In genomic region chr3:137768021-137768360, GRCh38 we compare ENCODE assay signal across 12 cellular contexts. TPM values are rescaled to one million over a fixed set of nuclear protein-coding genes. Genes with fewer than 3 reads are reported as not detected.
DNase-seq lines count a peak whose midpoint lies in the region; ATAC-seq and TF ChIP-seq lines count a peak whose summit lies in the region.
"Had no signal": no experiment of that assay in that cellular context is flagged by ENCODE, and none has a peak within 500 bp of the region (broad histone marks: within the 10 kb centered on the region; RNA-seq: fewer than 3 reads in every experiment).

No MANE protein-coding gene starts in this region.

- H3K4me3 ChIP-seq in RWPE2 (ENCODE audit: severe bottlenecking) (peak overlapping the region; percentile 5), prostate gland (peak overlapping the region; percentile 10 to 19)

- no peak overlapping the region for H3K27ac Mint-ChIP-seq in CD14-positive monocyte
- H3K27ac Mint-ChIP-seq in glutamatergic neuron (ENCODE audit: unreplicated experiment) = no peak overlapping the region

- H3K4me3 Mint-ChIP-seq in CD14-positive monocyte (peak overlapping the region; percentile 41 to 86), glutamatergic neuron (ENCODE audit: unreplicated experiment) (peak overlapping the region; percentile 57)

- H3K9me3 ChIP-seq in RWPE2 (ENCODE audit: severe bottlenecking) (no peaks in the 10 kb centered on the region), prostate gland (no peaks in the 10 kb centered on the region)

- no peak for TF ChIP-seq CTCF in CD14-positive monocyte (IDR thresholded peaks at IDR 0.05)
- TF ChIP-seq CTCF in RWPE2 (IDR thresholded peaks at IDR 0.05; ENCODE audit: poor library complexity, severe bottlenecking) = no peak
- TF ChIP-seq CTCF in glutamatergic neuron (IDR thresholded peaks at IDR 0.05; ENCODE audit: partially characterized antibody, unreplicated experiment) = no peak
- no peak for TF ChIP-seq CTCF in prostate gland (IDR thresholded peaks at IDR 0.05)

- H3K4me1 ChIP-seq in RWPE2 (ENCODE audit: insufficient read depth, poor library complexity, severe bottlenecking) = no peaks in the 10 kb centered on the region
- peaks cover 6% of the 10 kb centered on the region for H3K4me1 ChIP-seq in prostate gland (replicated peaks)

- peaks cover 0 to 32% (median 19%) of the 10 kb centered on the region in 7 donors for H3K9me3 Mint-ChIP-seq in CD14-positive monocyte
- peaks cover 14% of the 10 kb centered on the region for H3K9me3 Mint-ChIP-seq in glutamatergic neuron (ENCODE audit: unreplicated experiment)

- no peak for TF ChIP-seq POLR2A in prostate gland (IDR thresholded peaks at IDR 0.05)

- DNase-seq in CD14-positive monocyte (ENCODE audit: low spot score) (no peak), RWPE2 (ENCODE audit: low spot score) (no peak), glutamatergic neuron (no peak), prostate gland (ENCODE audit: low spot score) (no peak), kidney tubule cell (ENCODE audit: low spot score) (no peak)
- DNase-seq: NCI-H2081, SHP77, substantia nigra had no signal

- H3K27me3 Mint-ChIP-seq in CD14-positive monocyte (ENCODE audit: low read depth in 3 of 3) (peaks cover 98 to 100% (median 99%) of the 10 kb centered on the region in 3 donors), glutamatergic neuron (ENCODE audit: unreplicated experiment) (peaks cover 45% of the 10 kb centered on the region)

- H3K27me3 ChIP-seq in RWPE2 (ENCODE audit: insufficient read depth, poor library complexity, severe bottlenecking) (peaks cover 100% of the 10 kb centered on the region), prostate gland (replicated peaks; ENCODE audit: insufficient read depth) (peaks cover 65% of the 10 kb centered on the region)

- H3K36me3 Mint-ChIP-seq in CD14-positive monocyte (peaks cover 0 to 5% of the 10 kb centered on the region in 2 donors), glutamatergic neuron (ENCODE audit: unreplicated experiment) (peaks cover 4% of the 10 kb centered on the region)

- H3K4me1 Mint-ChIP-seq in CD14-positive monocyte (peaks cover 17% of the 10 kb centered on the region), glutamatergic neuron (ENCODE audit: low read depth, unreplicated experiment) (peaks cover 14% of the 10 kb centered on the region)

- no peak overlapping the region for H3K27ac ChIP-seq in RWPE2 (ENCODE audit: poor library complexity, severe bottlenecking)
- H3K27ac ChIP-seq in prostate gland = no peak overlapping the region

- WGBS in prostate gland = 2% methylated on average over 17 of the region's 17 CpGs

- H3K36me3 ChIP-seq in RWPE2 (ENCODE audit: low read depth) (no peaks in the 10 kb centered on the region), prostate gland (no peaks in the 10 kb centered on the region)

- ATAC-seq in RWPE2 (ENCODE audit: low read depth) (peak; percentile 32; the same call in 1 of the 3 replicates), HG02970 (IDR thresholded peaks at IDR 0.05; ENCODE audit: low FRiP score, unreplicated experiment) (no peak), GM21723 (IDR thresholded peaks at IDR 0.05; ENCODE audit: unreplicated experiment) (no peak), GM19463 (IDR thresholded peaks at IDR 0.05; ENCODE audit: unreplicated experiment) (no peak)
- ATAC-seq: HCT116 had no signal

- intact Hi-C loops in CD14-positive monocyte (cut with micrococcal nuclease) = no loop called here
- intact Hi-C loops in prostate gland (cut with DNase I) = no loop called here

RNA-seq across cellular contexts. Expression of gene SOX14, which starts 3.9 kb away (rescaled TPM):
- not detected for polyA plus RNA-seq in CD14-positive monocyte
- total RNA-seq in glutamatergic neuron (ENCODE audit: unreplicated experiment) = not detected
- 1 to 10 TPM in 1 of 2 donors, under 1 TPM in 1; 0.80 to 1.2 TPM for total RNA-seq in prostate gland
